8 cellular contexts compared by ENCODE assay signal in genomic region chr7:95916573-95917371, GRCh38.
A peak's percentile ranks its signal among the peaks of the same experiment; 100 is the strongest.
DNase-seq lines count a peak whose midpoint lies in the region; ATAC-seq and TF ChIP-seq lines count a peak whose summit lies in the region.

No MANE protein-coding gene starts in this region.

- no peak overlapping the region for H3K27ac Mint-ChIP-seq in activated CD4-positive, alpha-beta T cell treated with anti-CD3 and anti-CD28 coated beads for 36 hours

- H3K36me3 ChIP-seq in colonic mucosa (no peaks in the 10 kb centered on the region), left lung (no peaks in the 10 kb centered on the region)

- no peaks in the 10 kb centered on the region for H3K9me3 Mint-ChIP-seq in activated CD4-positive, alpha-beta T cell treated with anti-CD3 and anti-CD28 coated beads for 36 hours (ENCODE audit: low read depth)

- H3K4me1 ChIP-seq in colonic mucosa (no peaks in the 10 kb centered on the region), left lung (no peaks in the 10 kb centered on the region)

- no peak overlapping the region for H3K4me3 Mint-ChIP-seq in activated CD4-positive, alpha-beta T cell treated with anti-CD3 and anti-CD28 coated beads for 36 hours

- no peak overlapping the region for H3K4me3 ChIP-seq in colonic mucosa
- H3K4me3 ChIP-seq in left lung: peak overlapping the region in 1 of 2 donors; percentile 12

- H3K27ac ChIP-seq in colonic mucosa (no peak overlapping the region), left lung (no peak overlapping the region)

- H3K9ac ChIP-seq in colonic mucosa (ENCODE audit: low read depth in 2 of 2, low read length in 2 of 2): no peak overlapping the region

- no peaks in the 10 kb centered on the region for H3K36me3 Mint-ChIP-seq in activated CD4-positive, alpha-beta T cell treated with anti-CD3 and anti-CD28 coated beads for 36 hours (ENCODE audit: low read depth)

- H3K27me3 ChIP-seq in colonic mucosa: no peaks in the 10 kb centered on the region
- H3K27me3 ChIP-seq in left lung: peaks cover 0 to 5% of the 10 kb centered on the region in 2 donors

- peaks cover 15% of the 10 kb centered on the region for H3K27me3 Mint-ChIP-seq in activated CD4-positive, alpha-beta T cell treated with anti-CD3 and anti-CD28 coated beads for 36 hours

- CTCF ChIA-PET in activated CD4-positive, alpha-beta T cell treated with anti-CD3 and anti-CD28 coated beads for 36 hours (lab: Charles Lee): interaction anchor here (0.6 to 5.9 kb wide), 16 partner anchors 9 to 1929 kb away, joined by 3 to 45 read pairs (median 3); no protein-coding TSS in a partner anchor

- peaks cover 2% of the 10 kb centered on the region for H3K4me1 Mint-ChIP-seq in activated CD4-positive, alpha-beta T cell treated with anti-CD3 and anti-CD28 coated beads for 36 hours

- TF ChIP-seq CTCF in GM12872 (IDR thresholded peaks at IDR 0.05; ENCODE audit: insufficient read depth, low read depth, low read length): peak; percentile 84
- TF ChIP-seq CTCF in colonic mucosa (IDR thresholded peaks at IDR 0.05): peak; percentile 86
- TF ChIP-seq CTCF in left lung (IDR thresholded peaks at IDR 0.05): peak; percentile 85 to 89

- POLR2A ChIA-PET in activated CD4-positive, alpha-beta T cell treated with anti-CD3 and anti-CD28 coated beads for 36 hours (lab: Charles Lee): no interaction called here

- intact Hi-C loops in activated CD4-positive, alpha-beta T cell treated with anti-CD3 and anti-CD28 coated beads for 36 hours (cut with DNase I, micrococcal nuclease): loop anchor here (1.0 to 10.0 kb wide), 9 partner anchors 151 to 1921 kb away; no protein-coding TSS in a partner anchor
- intact Hi-C loops in colonic mucosa (cut with DNase I) (loop anchor here (5.0 kb wide), 2 partner anchors 1111 to 1151 kb away; no protein-coding TSS in a partner anchor), left lung (cut with DNase I) (loop anchor here in 1 of 2 donors (10.0 kb wide), 1 partner anchor 1108 kb away; the partner anchor contains the start of gene DLX5)

- H3K9me3 ChIP-seq in colonic mucosa: no peaks in the 10 kb centered on the region
- no peaks in the 10 kb centered on the region for H3K9me3 ChIP-seq in left lung

- peak; percentile 87 for DNase-seq in NCI-H2196 (lab: John Stamatoyannopoulos, UW; ENCODE audit: unreplicated experiment)
- DNase-seq in activated CD4-positive, alpha-beta T cell treated with anti-CD3 and anti-CD28 coated beads for 36 hours: peak; percentile 86
- peak; percentile 80 for DNase-seq in colonic mucosa
- peak; percentile 57 to 78 for DNase-seq in left lung
- peak; percentile 80 for DNase-seq in stimulated activated CD4-positive, alpha-beta T cell treated with anti-CD3 and anti-CD28 coated beads, Interleukin-4, amount 100 ng/mL, for 24 hours

- ATAC-seq in HG02798 (IDR thresholded peaks at IDR 0.05; ENCODE audit: poor library complexity, unreplicated experiment): peak; percentile 83
- ATAC-seq in activated CD4-positive, alpha-beta T cell treated with anti-CD3 and anti-CD28 coated beads for 36 hours: no peak
- ATAC-seq in left lung: peak; percentile 86
- no peak for ATAC-seq in GM21447 (IDR thresholded peaks at IDR 0.05; ENCODE audit: unreplicated experiment)

Comparison
In these comparisons a context has a peak if more than half of its experiments do, and no peak if none do; other contexts are left out.
1. ATAC-seq: peak in HG02798 (single experiment) and left lung (single experiment); none in activated CD4-positive, alpha-beta T cell treated with anti-CD3 and anti-CD28 coated beads for 36 hours (single experiment) and GM21447 (single experiment).
2. Peak in every context shown above with its lines, with median percentiles within 50 percentile points of each other: CTCF ChIP-seq and DNase-seq.